In genomic region chr6:158518196-158519127, GRCh38 we compare ENCODE assay signal across 1 cellular context.
TF ChIP-seq lines count a peak whose summit lies in the region.

No MANE protein-coding gene starts in this region.

TF ChIP-seq in HEK293, 187 proteins besides CTCF, POLR2A, EP300 and RAD21 (continued from another document):
- TF ChIP-seq REST (tag by site-specific recombination; IDR thresholded peaks at IDR 0.05) (peak; percentile 66), ZNF366 (tag by site-specific recombination; conservative IDR thresholded peaks at IDR 0.05) (peak; percentile 4; the same call in 1 of the 2 replicates), ZNF660 (tag by site-specific recombination; IDR thresholded peaks at IDR 0.05) (peak; percentile 64; the same call in 1 of the 2 replicates), ZEB2 (tag by site-specific recombination; IDR thresholded peaks at IDR 0.05) (peak; percentile 69), ZBTB8A (tag by site-specific recombination; IDR thresholded peaks at IDR 0.05) (peak; percentile 47; the same call in 1 of the 2 replicates), ZNF529 (tag by site-specific recombination; IDR thresholded peaks at IDR 0.05; ENCODE audit: insufficient replicate concordance) (no peak), ZNF202 (tag by site-specific recombination; IDR thresholded peaks at IDR 0.05; ENCODE audit: borderline replicate concordance) (no peak), OSR2 (tag by site-specific recombination; IDR thresholded peaks at IDR 0.05) (peak; percentile 91), ZNF654 (tag by site-specific recombination; IDR thresholded peaks at IDR 0.05; ENCODE audit: low read depth) (peak; percentile 35), ZNF626 (tag by site-specific recombination; IDR thresholded peaks at IDR 0.05) (no peak), PRDM10 (tag by site-specific recombination; IDR thresholded peaks at IDR 0.05) (peak; percentile 55; the same call in 1 of the 2 replicates), MZF1 (tag by site-specific recombination; IDR thresholded peaks at IDR 0.05; ENCODE audit: borderline replicate concordance) (peak; percentile 86; the same call in 1 of the 2 replicates), MYNN (tag by site-specific recombination; IDR thresholded peaks at IDR 0.05; ENCODE audit: borderline replicate concordance) (no peak), ZNF580 (tag by site-specific recombination; IDR thresholded peaks at IDR 0.05) (no peak), ZNF335 (tag by site-specific recombination; conservative IDR thresholded peaks at IDR 0.05) (peak; percentile 80), ZNF449 (tag by site-specific recombination; IDR thresholded peaks at IDR 0.05) (no peak), ZFP69B (tag by site-specific recombination; IDR thresholded peaks at IDR 0.05) (no peak; the same call in 1 of the 2 replicates), ZBTB20 (tag by site-specific recombination; IDR thresholded peaks at IDR 0.05) (peak; percentile 92), ZNF639 (tag by site-specific recombination; IDR thresholded peaks at IDR 0.05) (0 out of 2 replicates have a peak, but pooled peaks have one; percentile 34), ZNF501 (tag by site-specific recombination; IDR thresholded peaks at IDR 0.05) (peak; percentile 30; the same call in 1 of the 2 replicates), ZNF596 (tag by site-specific recombination; IDR thresholded peaks at IDR 0.05) (no peak), SCRT2 (tag by site-specific recombination; IDR thresholded peaks at IDR 0.05) (peak; percentile 55; the same call in 1 of the 2 replicates), PATZ1 (tag by site-specific recombination; IDR thresholded peaks at IDR 0.05) (peak; percentile 24; the same call in 1 of the 2 replicates), ZBTB17 (tag by site-specific recombination; IDR thresholded peaks at IDR 0.05) (peak; percentile 97), BCL11A (tag by site-specific recombination; IDR thresholded peaks at IDR 0.05; ENCODE audit: low read depth) (no peak), ZNF133 (tag by site-specific recombination; IDR thresholded peaks at IDR 0.05) (no peak), ZNF10 (tag by site-specific recombination; IDR thresholded peaks at IDR 0.05) (no peak), ZFP37 (tag by site-specific recombination; IDR thresholded peaks at IDR 0.05) (peak; percentile 67; the same call in 1 of the 2 replicates), ZNF561 (tag by site-specific recombination; IDR thresholded peaks at IDR 0.05; ENCODE audit: borderline replicate concordance) (peak; percentile 72; the same call in 1 of the 2 replicates), ZNF629 (tag by site-specific recombination; IDR thresholded peaks at IDR 0.05) (0 out of 2 replicates have a peak, but pooled peaks have one; percentile 33), ZNF394 (tag by site-specific recombination; IDR thresholded peaks at IDR 0.05; ENCODE audit: borderline replicate concordance) (peak; percentile 40; the same call in 1 of the 2 replicates), ZNF2 (tag by site-specific recombination; IDR thresholded peaks at IDR 0.05) (0 out of 2 replicates have a peak, but pooled peaks have one; percentile 38), ZFP3 (tag by site-specific recombination; IDR thresholded peaks at IDR 0.05; ENCODE audit: low read depth) (no peak), ZNF18 (tag by site-specific recombination; IDR thresholded peaks at IDR 0.05) (peak; percentile 92), ZNF248 (tag by site-specific recombination; IDR thresholded peaks at IDR 0.05) (no peak), ZSCAN18 (tag by site-specific recombination; IDR thresholded peaks at IDR 0.05) (no peak), ZBTB26 (tag by site-specific recombination; optimal IDR thresholded peaks at IDR 0.05) (peak; percentile 36), ZBTB48 (tag by site-specific recombination; IDR thresholded peaks at IDR 0.05) (0 out of 2 replicates have a peak, but pooled peaks have one; percentile 25), PRDM1 (tag by site-specific recombination; IDR thresholded peaks at IDR 0.05) (peak; percentile 90), ZNF302 (tag by site-specific recombination; IDR thresholded peaks at IDR 0.05; ENCODE audit: low read depth) (no peak), ZNF211 (tag by site-specific recombination; IDR thresholded peaks at IDR 0.05; ENCODE audit: low read depth) (no peak), ZNF423 (tag by site-specific recombination; IDR thresholded peaks at IDR 0.05) (peak; percentile 85)
